In the genomic region with DNA sequence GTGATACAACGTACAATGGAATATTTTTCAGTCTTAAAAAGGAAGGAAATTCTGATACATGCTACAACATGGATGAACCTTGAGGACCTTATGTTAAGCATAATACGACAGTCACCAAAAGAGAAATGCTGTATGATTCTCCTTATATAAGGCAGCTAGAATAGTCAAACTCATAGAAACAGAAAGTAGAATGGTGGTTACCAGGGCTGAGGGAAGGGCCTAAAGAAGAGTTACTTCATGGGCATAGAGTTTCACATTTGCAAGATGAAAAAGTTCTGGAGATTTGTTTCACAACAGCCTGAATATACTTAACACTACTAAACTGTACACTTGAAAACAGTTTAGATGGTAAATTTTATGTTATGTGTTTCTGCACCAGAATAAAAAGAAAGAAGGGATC, we compare ENCODE assay signal across 20 cellular contexts.
DNase-seq lines count a peak whose midpoint lies in the region; ATAC-seq and TF ChIP-seq lines count a peak whose summit lies in the region.
"Had no signal": no experiment of that assay in that cellular context is flagged by ENCODE, and none has a peak within 500 bp of the region (broad histone marks: within the 10 kb centered on the region; RNA-seq: fewer than 3 reads in every experiment).

No MANE protein-coding gene starts in this region.

- ATAC-seq in GM21447 (IDR thresholded peaks at IDR 0.05; ENCODE audit: unreplicated experiment) (peak; percentile 72), HG03439 (IDR thresholded peaks at IDR 0.05; ENCODE audit: unreplicated experiment) (no peak), HG02763 (IDR thresholded peaks at IDR 0.05; ENCODE audit: unreplicated experiment) (no peak)

- TF ChIP-seq POLR2A in suprapubic skin (IDR thresholded peaks at IDR 0.05) = no peak

- H2AFZ ChIP-seq in KMS-11 (ENCODE audit: low read depth) = no peak overlapping the region

- no peak overlapping the region for H3K4me3 ChIP-seq in KMS-11 (IDR thresholded peaks at IDR 0.05; ENCODE audit: insufficient read depth, low read depth, low read length)
- H3K4me3 ChIP-seq in suprapubic skin = no peak overlapping the region
- H3K4me3 ChIP-seq: prostate gland, skin epidermis had no signal

- H3K27me3 ChIP-seq in KMS-11 (ENCODE audit: insufficient read depth, low read depth) (no peaks in the 10 kb centered on the region), suprapubic skin (no peaks in the 10 kb centered on the region)
- H3K27me3 ChIP-seq: BE2C had no signal

- peaks cover 12% of the 10 kb centered on the region for H3K4me1 ChIP-seq in KMS-11 (ENCODE audit: low read depth, poor library complexity, severe bottlenecking)
- H3K4me1 ChIP-seq in suprapubic skin = peaks cover 10% of the 10 kb centered on the region
- H3K4me1 ChIP-seq: BE2C, prostate gland had no signal

- peak; percentile 36 for DNase-seq in NCI-H2171 treated with DMSO at 0.1 percent for 48 hours (lab: John Stamatoyannopoulos, UW)
- DNase-seq in NCI-H2171 (lab: John Stamatoyannopoulos, UW) = no peak
- no peak for DNase-seq in suprapubic skin (ENCODE audit: low spot score in 2 of 2)
- DNase-seq in cerebellar cortex (ENCODE audit: low spot score) = no peak
- DNase-seq: 8988T; activated CD4-positive, alpha-beta memory T cell treated with anti-CD3 and anti-CD28 coated beads for 36 hours; activated naive CD4-positive, alpha-beta T cell treated with anti-CD3 and anti-CD28 coated beads, Interleukin-2, amount 10 ng/mL, durations not matched to agents 7 days and 5 days; activated T-cell treated with anti-CD3 and anti-CD28 coated beads, Interleukin-2, amount 50 U/mL, for 24 hours; BE2C; kidney; NCI-H2029 treated with DMSO at 0.1 percent for 48 hours; SIG-M5; stimulated activated CD4-positive, alpha-beta T cell treated with anti-CD3 and anti-CD28 coated beads, Interleukin-4, amount 100 ng/mL, for 24 hours; WERI-Rb-1 had no signal

- TF ChIP-seq EP300 in suprapubic skin (IDR thresholded peaks at IDR 0.05) = no peak

- H3K27ac ChIP-seq in KMS-11 (no peak overlapping the region), suprapubic skin (peak overlapping the region; percentile 78)
- H3K27ac ChIP-seq: WERI-Rb-1 had no signal

- no peaks in the 10 kb centered on the region for H3K9me3 ChIP-seq in suprapubic skin
- H3K9me3 ChIP-seq: BE2C, prostate gland had no signal

- H4K20me1 ChIP-seq in KMS-11 (ENCODE audit: insufficient read depth) = no peaks in the 10 kb centered on the region

- TF ChIP-seq CTCF in KMS-11 (conservative IDR thresholded peaks at IDR 0.05; ENCODE audit: low read depth, low read length) (no peak), suprapubic skin (IDR thresholded peaks at IDR 0.05) (no peak)

- H3K36me3 ChIP-seq in KMS-11 (ENCODE audit: insufficient read depth) (no peaks in the 10 kb centered on the region), suprapubic skin (peaks cover 14% of the 10 kb centered on the region)
- H3K36me3 ChIP-seq: BE2C, prostate gland, WERI-Rb-1 had no signal

- WGBS in suprapubic skin = 91% methylated on average over 2 of the region's 2 CpGs

- no peak overlapping the region for H3K9ac ChIP-seq in KMS-11

- H3K79me2 ChIP-seq in KMS-11 (ENCODE audit: insufficient read depth, low read depth) = no peaks in the 10 kb centered on the region

- H3K4me2 ChIP-seq in KMS-11 = peak overlapping the region; percentile 1; the same call in 1 of the 2 replicates
